16 cellular contexts compared by ENCODE assay signal in the genomic region with DNA sequence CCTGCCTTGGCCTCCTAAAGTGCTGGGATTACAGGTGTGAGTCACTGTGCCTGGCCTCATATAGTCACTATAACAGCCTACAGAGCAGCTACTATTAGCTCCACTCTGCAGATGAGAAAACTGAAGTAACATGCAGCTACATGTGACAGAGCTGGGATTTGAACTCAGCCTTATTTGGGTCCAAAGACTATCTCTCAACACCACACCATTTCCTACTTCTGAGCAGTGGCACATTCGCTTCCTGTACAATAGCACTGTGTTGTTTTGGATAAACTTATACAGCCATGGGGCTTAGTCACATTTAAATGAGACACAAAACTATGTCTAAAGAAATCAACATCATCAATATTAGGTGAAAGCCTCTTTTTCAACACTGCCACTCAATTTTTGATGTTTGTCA.
DNase-seq lines count a peak whose midpoint lies in the region; TF ChIP-seq lines count a peak whose summit lies in the region.
"Had no signal": no experiment of that assay in that cellular context is flagged by ENCODE, and none has a peak within 500 bp of the region (broad histone marks: within the 10 kb centered on the region; RNA-seq: fewer than 3 reads in every experiment).

No MANE protein-coding gene starts in this region.

- H3K27me3 ChIP-seq in SJCRH30 (no peaks in the 10 kb centered on the region), neural progenitor cell (no peaks in the 10 kb centered on the region)
- H3K27me3 ChIP-seq: Peyer's patch had no signal

- H3K27me3 Mint-ChIP-seq in neural progenitor cell (ENCODE audit: insufficient read depth, low read depth), result peaks cover 2% of the 10 kb centered on the region
- no peaks in the 10 kb centered on the region for H3K27me3 Mint-ChIP-seq in activated naive CD4-positive, alpha-beta T cell treated with anti-CD3 and anti-CD28 coated beads for 36 hours (ENCODE audit: low read depth)
- H3K27me3 Mint-ChIP-seq: IgD-negative memory B cell had no signal

- no peak for TF ChIP-seq CTCF in neural progenitor cell (IDR thresholded peaks at IDR 0.05)

- H3K4me1 Mint-ChIP-seq in neural progenitor cell, result peaks cover 28% of the 10 kb centered on the region
- H3K4me1 Mint-ChIP-seq in activated naive CD4-positive, alpha-beta T cell treated with anti-CD3 and anti-CD28 coated beads for 36 hours (ENCODE audit: low read depth), result no peaks in the 10 kb centered on the region
- H3K4me1 Mint-ChIP-seq: IgD-negative memory B cell had no signal

- H3K27ac ChIP-seq in SJCRH30 (peak overlapping the region; percentile 28; the same call in 1 of the 2 replicates), angular gyrus (ENCODE audit: low read depth, low read length) (peak overlapping the region; percentile 70), neural progenitor cell (peak overlapping the region; percentile 86)
- H3K27ac ChIP-seq: Peyer's patch had no signal

- peak in 1 of 2 experiments; percentile 12 for DNase-seq in SJCRH30
- peak; percentile 44 for DNase-seq in foreskin melanocyte
- DNase-seq in neural progenitor cell (ENCODE audit: low spot score), result no peak
- DNase-seq in RPMI8226, result no peak
- DNase-seq in stimulated activated CD8-positive, alpha-beta memory T cell treated with anti-CD3 and anti-CD28 coated beads, Interleukin-4, amount 100 ng/mL, for 48 hours, result no peak
- DNase-seq in activated naive CD4-positive, alpha-beta T cell treated with anti-CD3 and anti-CD28 coated beads for 36 hours, result no peak
- no peak for DNase-seq in NOMO-1 (lab: John Stamatoyannopoulos, UW; ENCODE audit: unreplicated experiment in 2 of 2)
- DNase-seq: AML-193, HCEC 1CT, NCI-H1930, NCI-H2171, NCI-H446 treated with DMSO at 0.1 percent for 48 hours, NCI-H774, Peyer's patch had no signal

- intact Hi-C loops in activated naive CD4-positive, alpha-beta T cell treated with anti-CD3 and anti-CD28 coated beads for 36 hours (cut with micrococcal nuclease), result no loop called here

- H3K27ac Mint-ChIP-seq in neural progenitor cell, result no peak overlapping the region
- H3K27ac Mint-ChIP-seq in activated naive CD4-positive, alpha-beta T cell treated with anti-CD3 and anti-CD28 coated beads for 36 hours, result no peak overlapping the region
- H3K27ac Mint-ChIP-seq: IgD-negative memory B cell had no signal

- peaks cover 23% of the 10 kb centered on the region for H3K36me3 Mint-ChIP-seq in neural progenitor cell
- H3K36me3 Mint-ChIP-seq in activated naive CD4-positive, alpha-beta T cell treated with anti-CD3 and anti-CD28 coated beads for 36 hours (ENCODE audit: low read depth), result peaks cover 23% of the 10 kb centered on the region

- H3K9ac ChIP-seq in neural progenitor cell, result no peak overlapping the region

- H3K36me3 ChIP-seq in SJCRH30 (peaks cover 5% of the 10 kb centered on the region), neural progenitor cell (no peaks in the 10 kb centered on the region)

- peaks cover 43% of the 10 kb centered on the region for H3F3A ChIP-seq in neural progenitor cell (ENCODE audit: low read depth)

- no peak overlapping the region for H2AFZ ChIP-seq in neural progenitor cell (replicated peaks)

- H3K4me3 Mint-ChIP-seq in neural progenitor cell, result no peak overlapping the region
- H3K4me3 Mint-ChIP-seq in activated naive CD4-positive, alpha-beta T cell treated with anti-CD3 and anti-CD28 coated beads for 36 hours, result no peak overlapping the region
- H3K4me3 Mint-ChIP-seq: IgD-negative memory B cell had no signal

- H3K4me1 ChIP-seq in SJCRH30, result peaks cover 6% of the 10 kb centered on the region
- peaks cover 43% of the 10 kb centered on the region for H3K4me1 ChIP-seq in neural progenitor cell
- H3K4me1 ChIP-seq: Peyer's patch had no signal

- peak overlapping the region; percentile 54 for H3K4me2 ChIP-seq in neural progenitor cell

- H4K20me1 ChIP-seq in neural progenitor cell (ENCODE audit: low read depth), result no peaks in the 10 kb centered on the region

- H3K4me3 ChIP-seq in SJCRH30 (no peak overlapping the region), neural progenitor cell (no peak overlapping the region)
- H3K4me3 ChIP-seq: Peyer's patch had no signal

- H3K9me3 ChIP-seq in SJCRH30 (replicated peaks) (0 out of 2 replicates have a peak, but pooled peaks cover 5% of the 10 kb centered on the region), neural progenitor cell (ENCODE audit: low read depth) (no peaks in the 10 kb centered on the region)
- H3K9me3 ChIP-seq: Peyer's patch had no signal

- H3K79me2 ChIP-seq in neural progenitor cell (ENCODE audit: low read depth), result no peaks in the 10 kb centered on the region

- H3K9me3 Mint-ChIP-seq in neural progenitor cell, result peaks cover 2% of the 10 kb centered on the region
- no peaks in the 10 kb centered on the region for H3K9me3 Mint-ChIP-seq in activated naive CD4-positive, alpha-beta T cell treated with anti-CD3 and anti-CD28 coated beads for 36 hours

- CTCF ChIA-PET in activated naive CD4-positive, alpha-beta T cell treated with anti-CD3 and anti-CD28 coated beads for 36 hours (lab: Charles Lee), result interaction anchor here (0.6 kb wide), 1 partner anchor 160 kb away, joined by 3 read pairs; no protein-coding TSS in a partner anchor

Comparison
In these comparisons a context has a peak if more than half of its experiments do, and no peak if none do; other contexts are left out.
1. H3K27ac ChIP-seq: peak in every context shown above with its lines; median percentile 86 in neural progenitor cell; 70 in angular gyrus; 28 in SJCRH30.